ENCODE assay signal across 1 cellular context in the genomic region with DNA sequence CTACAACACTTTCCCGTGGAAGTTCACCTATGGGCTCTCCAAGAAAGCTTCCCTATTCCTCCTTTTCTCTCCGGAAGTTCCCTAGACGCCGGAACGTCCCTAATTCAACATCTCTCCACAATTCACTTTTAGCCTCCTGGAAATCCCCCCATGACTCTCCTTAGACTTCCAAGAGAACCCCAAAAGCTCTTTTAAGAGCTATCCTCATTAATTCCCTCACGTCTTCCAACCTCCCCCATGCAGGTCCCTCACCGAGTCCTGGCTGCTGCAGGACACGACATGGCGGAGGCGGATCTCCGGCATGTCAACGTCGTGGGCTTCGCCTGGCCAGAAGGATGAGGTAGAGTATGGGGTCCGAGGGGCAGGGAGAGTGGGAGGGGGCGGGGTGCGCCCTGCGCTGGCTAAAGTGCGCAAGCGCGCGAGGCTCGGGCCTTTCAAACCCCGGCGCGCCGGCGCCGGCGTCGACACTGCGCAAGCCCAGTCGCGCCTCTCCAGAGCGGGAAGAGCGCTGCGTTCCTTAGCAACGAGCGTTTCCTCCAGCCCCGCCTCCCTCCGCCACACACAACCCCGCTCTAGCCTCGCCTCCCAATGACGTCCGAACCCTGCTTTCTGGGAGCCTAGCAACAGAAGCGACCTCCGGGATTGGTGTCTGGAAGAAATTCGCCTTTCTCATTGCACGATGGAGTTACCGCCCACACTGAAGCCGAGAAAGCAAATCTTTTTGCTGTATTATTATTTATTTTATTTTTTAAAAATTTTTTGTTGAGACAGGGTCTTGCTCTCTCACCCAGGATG.
TF ChIP-seq lines count a peak whose summit lies in the region.

Gene PINLYP, plus strand, starts transcription at position 646 of the 795 bp plus-strand sequence. CDS start 1,391 bp downstream, outside the sequence.
Gene XRCC1, minus strand, starts transcription at position 372 of the 795 bp plus-strand sequence. Its CDS starts 69 bp downstream, at position 303.

TF ChIP-seq in HEK293, 187 proteins besides CTCF, POLR2A, EP300 and RAD21 (continued from another document and continues in another):
- TF ChIP-seq, protein P1, sequence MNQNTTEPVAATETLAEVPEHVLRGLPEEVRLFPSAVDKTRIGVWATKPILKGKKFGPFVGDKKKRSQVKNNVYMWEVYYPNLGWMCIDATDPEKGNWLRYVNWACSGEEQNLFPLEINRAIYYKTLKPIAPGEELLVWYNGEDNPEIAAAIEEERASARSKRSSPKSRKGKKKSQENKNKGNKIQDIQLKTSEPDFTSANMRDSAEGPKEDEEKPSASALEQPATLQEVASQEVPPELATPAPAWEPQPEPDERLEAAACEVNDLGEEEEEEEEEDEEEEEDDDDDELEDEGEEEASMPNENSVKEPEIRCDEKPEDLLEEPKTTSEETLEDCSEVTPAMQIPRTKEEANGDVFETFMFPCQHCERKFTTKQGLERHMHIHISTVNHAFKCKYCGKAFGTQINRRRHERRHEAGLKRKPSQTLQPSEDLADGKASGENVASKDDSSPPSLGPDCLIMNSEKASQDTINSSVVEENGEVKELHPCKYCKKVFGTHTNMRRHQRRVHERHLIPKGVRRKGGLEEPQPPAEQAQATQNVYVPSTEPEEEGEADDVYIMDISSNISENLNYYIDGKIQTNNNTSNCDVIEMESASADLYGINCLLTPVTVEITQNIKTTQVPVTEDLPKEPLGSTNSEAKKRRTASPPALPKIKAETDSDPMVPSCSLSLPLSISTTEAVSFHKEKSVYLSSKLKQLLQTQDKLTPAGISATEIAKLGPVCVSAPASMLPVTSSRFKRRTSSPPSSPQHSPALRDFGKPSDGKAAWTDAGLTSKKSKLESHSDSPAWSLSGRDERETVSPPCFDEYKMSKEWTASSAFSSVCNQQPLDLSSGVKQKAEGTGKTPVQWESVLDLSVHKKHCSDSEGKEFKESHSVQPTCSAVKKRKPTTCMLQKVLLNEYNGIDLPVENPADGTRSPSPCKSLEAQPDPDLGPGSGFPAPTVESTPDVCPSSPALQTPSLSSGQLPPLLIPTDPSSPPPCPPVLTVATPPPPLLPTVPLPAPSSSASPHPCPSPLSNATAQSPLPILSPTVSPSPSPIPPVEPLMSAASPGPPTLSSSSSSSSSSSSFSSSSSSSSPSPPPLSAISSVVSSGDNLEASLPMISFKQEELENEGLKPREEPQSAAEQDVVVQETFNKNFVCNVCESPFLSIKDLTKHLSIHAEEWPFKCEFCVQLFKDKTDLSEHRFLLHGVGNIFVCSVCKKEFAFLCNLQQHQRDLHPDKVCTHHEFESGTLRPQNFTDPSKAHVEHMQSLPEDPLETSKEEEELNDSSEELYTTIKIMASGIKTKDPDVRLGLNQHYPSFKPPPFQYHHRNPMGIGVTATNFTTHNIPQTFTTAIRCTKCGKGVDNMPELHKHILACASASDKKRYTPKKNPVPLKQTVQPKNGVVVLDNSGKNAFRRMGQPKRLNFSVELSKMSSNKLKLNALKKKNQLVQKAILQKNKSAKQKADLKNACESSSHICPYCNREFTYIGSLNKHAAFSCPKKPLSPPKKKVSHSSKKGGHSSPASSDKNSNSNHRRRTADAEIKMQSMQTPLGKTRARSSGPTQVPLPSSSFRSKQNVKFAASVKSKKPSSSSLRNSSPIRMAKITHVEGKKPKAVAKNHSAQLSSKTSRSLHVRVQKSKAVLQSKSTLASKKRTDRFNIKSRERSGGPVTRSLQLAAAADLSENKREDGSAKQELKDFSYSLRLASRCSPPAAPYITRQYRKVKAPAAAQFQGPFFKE (tag by site-specific recombination; IDR thresholded peaks at IDR 0.05; ENCODE audit: borderline replicate concordance): no peak
- TF ChIP-seq ZNF639 (tag by site-specific recombination; IDR thresholded peaks at IDR 0.05) (no peak), ZNF132 (tag by site-specific recombination; IDR thresholded peaks at IDR 0.05; ENCODE audit: borderline replicate concordance) (no peak), OSR2 (tag by site-specific recombination; IDR thresholded peaks at IDR 0.05) (no peak), ZNF529 (tag by site-specific recombination; IDR thresholded peaks at IDR 0.05; ENCODE audit: insufficient replicate concordance) (no peak), ZNF239 (tag by site-specific recombination; IDR thresholded peaks at IDR 0.05) (no peak), KLF16 (tag by site-specific recombination; IDR thresholded peaks at IDR 0.05) (peak; percentile 68; the same call in 1 of the 2 replicates), KLF10 (tag by site-specific recombination; IDR thresholded peaks at IDR 0.05) (peak; percentile 98), GLIS1 (tag by site-specific recombination; IDR thresholded peaks at IDR 0.05) (peak; percentile 40; the same call in 1 of the 2 replicates), KLF8 (tag by site-specific recombination; IDR thresholded peaks at IDR 0.05) (peak; percentile 24; the same call in 1 of the 2 replicates), ZNF558 (tag by site-specific recombination; IDR thresholded peaks at IDR 0.05) (peak; percentile 33; the same call in 1 of the 2 replicates), ZNF610 (tag by site-specific recombination; IDR thresholded peaks at IDR 0.05; ENCODE audit: borderline replicate concordance) (no peak; the same call in 1 of the 2 replicates), ZNF155 (tag by site-specific recombination; IDR thresholded peaks at IDR 0.05) (no peak), ZNF660 (tag by site-specific recombination; IDR thresholded peaks at IDR 0.05) (peak; percentile 78), ZNF48 (tag by site-specific recombination; IDR thresholded peaks at IDR 0.05) (no peak), GFI1B (tag by site-specific recombination; IDR thresholded peaks at IDR 0.05) (no peak), INSM2 (tag by site-specific recombination; IDR thresholded peaks at IDR 0.05) (no peak), ZNF391 (tag by site-specific recombination; IDR thresholded peaks at IDR 0.05; ENCODE audit: borderline replicate concordance, low read depth) (peak; percentile 58; the same call in 1 of the 2 replicates), TSHZ1 (tag by site-specific recombination; IDR thresholded peaks at IDR 0.05; ENCODE audit: borderline replicate concordance) (no peak), KLF9 (tag by site-specific recombination; IDR thresholded peaks at IDR 0.05; ENCODE audit: low read depth) (peak; percentile 90), ZNF600 (tag by site-specific recombination; IDR thresholded peaks at IDR 0.05) (peak; percentile 74), ZSCAN5A (tag by site-specific recombination; IDR thresholded peaks at IDR 0.05) (no peak), ZNF292 (tag by site-specific recombination; IDR thresholded peaks at IDR 0.05; ENCODE audit: borderline replicate concordance, low read depth) (no peak), ZNF571 (tag by site-specific recombination; IDR thresholded peaks at IDR 0.05) (no peak), ZNF561 (tag by site-specific recombination; IDR thresholded peaks at IDR 0.05; ENCODE audit: borderline replicate concordance) (no peak; the same call in 1 of the 2 replicates), GLI2 (tag by site-specific recombination; IDR thresholded peaks at IDR 0.05; ENCODE audit: borderline replicate concordance, low read depth) (no peak)
- TF ChIP-seq, protein P2, sequence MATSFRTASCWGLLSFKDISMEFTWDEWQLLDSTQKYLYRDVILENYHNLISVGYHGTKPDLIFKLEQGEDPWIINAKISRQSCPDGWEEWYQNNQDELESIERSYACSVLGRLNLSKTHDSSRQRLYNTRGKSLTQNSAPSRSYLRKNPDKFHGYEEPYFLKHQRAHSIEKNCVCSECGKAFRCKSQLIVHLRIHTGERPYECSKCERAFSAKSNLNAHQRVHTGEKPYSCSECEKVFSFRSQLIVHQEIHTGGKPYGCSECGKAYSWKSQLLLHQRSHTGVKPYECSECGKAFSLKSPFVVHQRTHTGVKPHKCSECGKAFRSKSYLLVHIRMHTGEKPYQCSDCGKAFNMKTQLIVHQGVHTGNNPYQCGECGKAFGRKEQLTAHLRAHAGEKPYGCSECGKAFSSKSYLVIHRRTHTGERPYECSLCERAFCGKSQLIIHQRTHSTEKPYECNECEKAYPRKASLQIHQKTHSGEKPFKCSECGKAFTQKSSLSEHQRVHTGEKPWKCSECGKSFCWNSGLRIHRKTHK (tag by site-specific recombination; IDR thresholded peaks at IDR 0.05): no peak
- TF ChIP-seq, protein P3, sequence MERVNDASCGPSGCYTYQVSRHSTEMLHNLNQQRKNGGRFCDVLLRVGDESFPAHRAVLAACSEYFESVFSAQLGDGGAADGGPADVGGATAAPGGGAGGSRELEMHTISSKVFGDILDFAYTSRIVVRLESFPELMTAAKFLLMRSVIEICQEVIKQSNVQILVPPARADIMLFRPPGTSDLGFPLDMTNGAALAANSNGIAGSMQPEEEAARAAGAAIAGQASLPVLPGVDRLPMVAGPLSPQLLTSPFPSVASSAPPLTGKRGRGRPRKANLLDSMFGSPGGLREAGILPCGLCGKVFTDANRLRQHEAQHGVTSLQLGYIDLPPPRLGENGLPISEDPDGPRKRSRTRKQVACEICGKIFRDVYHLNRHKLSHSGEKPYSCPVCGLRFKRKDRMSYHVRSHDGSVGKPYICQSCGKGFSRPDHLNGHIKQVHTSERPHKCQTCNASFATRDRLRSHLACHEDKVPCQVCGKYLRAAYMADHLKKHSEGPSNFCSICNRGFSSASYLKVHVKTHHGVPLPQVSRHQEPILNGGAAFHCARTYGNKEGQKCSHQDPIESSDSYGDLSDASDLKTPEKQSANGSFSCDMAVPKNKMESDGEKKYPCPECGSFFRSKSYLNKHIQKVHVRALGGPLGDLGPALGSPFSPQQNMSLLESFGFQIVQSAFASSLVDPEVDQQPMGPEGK (tag by site-specific recombination; IDR thresholded peaks at IDR 0.05): peak; percentile 82
